Comparison of ENCODE assay signal across 1 cellular context in genomic region chr9:73116030-73116429, GRCh38.
TF ChIP-seq lines count a peak whose summit lies in the region.

No MANE protein-coding gene starts in this region.

TF ChIP-seq in SK-N-SH treated with all-trans-retinoic acid at 6 μM for 48 hours, 23 proteins besides CTCF, POLR2A, EP300 and RAD21 (continued from another document):
- TF ChIP-seq, protein P1, sequence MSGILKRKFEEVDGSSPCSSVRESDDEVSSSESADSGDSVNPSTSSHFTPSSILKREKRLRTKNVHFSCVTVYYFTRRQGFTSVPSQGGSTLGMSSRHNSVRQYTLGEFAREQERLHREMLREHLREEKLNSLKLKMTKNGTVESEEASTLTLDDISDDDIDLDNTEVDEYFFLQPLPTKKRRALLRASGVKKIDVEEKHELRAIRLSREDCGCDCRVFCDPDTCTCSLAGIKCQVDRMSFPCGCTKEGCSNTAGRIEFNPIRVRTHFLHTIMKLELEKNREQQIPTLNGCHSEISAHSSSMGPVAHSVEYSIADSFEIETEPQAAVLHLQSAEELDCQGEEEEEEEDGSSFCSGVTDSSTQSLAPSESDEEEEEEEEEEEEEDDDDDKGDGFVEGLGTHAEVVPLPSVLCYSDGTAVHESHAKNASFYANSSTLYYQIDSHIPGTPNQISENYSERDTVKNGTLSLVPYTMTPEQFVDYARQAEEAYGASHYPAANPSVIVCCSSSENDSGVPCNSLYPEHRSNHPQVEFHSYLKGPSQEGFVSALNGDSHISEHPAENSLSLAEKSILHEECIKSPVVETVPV (CRISPR knock-in tag; IDR thresholded peaks at IDR 0.05): no peak
- no peak for TF ChIP-seq ZC3H10 (CRISPR knock-in tag; IDR thresholded peaks at IDR 0.05)
